27 cellular contexts compared by ENCODE assay signal in genomic region chr2:98355881-98356280, GRCh38. TPM values are rescaled to one million over a fixed set of nuclear protein-coding genes. Genes with fewer than 3 reads are reported as not detected.
"Had no signal": no experiment of that assay in that cellular context is flagged by ENCODE, and none has a peak within 500 bp of the region (broad histone marks: within the 10 kb centered on the region; RNA-seq: fewer than 3 reads in every experiment).

No MANE protein-coding gene starts in this region.

- H3K27ac ChIP-seq: sigmoid colon, thoracic aorta had no signal

- H3K4me1 ChIP-seq: sigmoid colon had no signal

- H3K4me3 Mint-ChIP-seq: activated CD4-positive, alpha-beta memory T cell treated with anti-CD3 and anti-CD28 coated beads, Interleukin-2, amount 10 ng/mL, durations not matched to agents 7 days and 5 days; activated CD8-positive, alpha-beta memory T cell treated with anti-CD3 and anti-CD28 coated beads, Interleukin-2, amount 10 ng/mL, durations not matched to agents 7 days and 5 days; activated naive CD8-positive, alpha-beta T cell treated with anti-CD3 and anti-CD28 coated beads, Interleukin-2, amount 50 U/mL, for 24 hours; naive B cell had no signal

- H3K4me1 Mint-ChIP-seq: activated CD4-positive, alpha-beta memory T cell treated with anti-CD3 and anti-CD28 coated beads, Interleukin-2, amount 10 ng/mL, durations not matched to agents 7 days and 5 days; activated CD8-positive, alpha-beta memory T cell treated with anti-CD3 and anti-CD28 coated beads, Interleukin-2, amount 10 ng/mL, durations not matched to agents 7 days and 5 days; activated naive CD8-positive, alpha-beta T cell treated with anti-CD3 and anti-CD28 coated beads, Interleukin-2, amount 50 U/mL, for 24 hours; naive B cell had no signal

- H3K4me3 ChIP-seq: sigmoid colon, thoracic aorta had no signal

- H3K36me3 ChIP-seq: sigmoid colon, thoracic aorta had no signal

- H3K27ac Mint-ChIP-seq: activated CD4-positive, alpha-beta memory T cell treated with anti-CD3 and anti-CD28 coated beads, Interleukin-2, amount 10 ng/mL, durations not matched to agents 7 days and 5 days; activated CD8-positive, alpha-beta memory T cell treated with anti-CD3 and anti-CD28 coated beads, Interleukin-2, amount 10 ng/mL, durations not matched to agents 7 days and 5 days; activated naive CD8-positive, alpha-beta T cell treated with anti-CD3 and anti-CD28 coated beads, Interleukin-2, amount 50 U/mL, for 24 hours had no signal

- ATAC-seq: activated CD8-positive, alpha-beta memory T cell treated with anti-CD3 and anti-CD28 coated beads, Interleukin-2, amount 10 ng/mL, durations not matched to agents 7 days and 5 days; activated naive CD8-positive, alpha-beta T cell treated with anti-CD3 and anti-CD28 coated beads, Interleukin-2, amount 50 U/mL, for 24 hours had no signal

- H3K9me3 Mint-ChIP-seq: activated CD4-positive, alpha-beta memory T cell treated with anti-CD3 and anti-CD28 coated beads, Interleukin-2, amount 10 ng/mL, durations not matched to agents 7 days and 5 days; activated naive CD8-positive, alpha-beta T cell treated with anti-CD3 and anti-CD28 coated beads, Interleukin-2, amount 50 U/mL, for 24 hours had no signal

- DNase-seq: activated CD4-positive, alpha-beta memory T cell treated with anti-CD3 and anti-CD28 coated beads, Interleukin-2, amount 10 ng/mL, durations not matched to agents 7 days and 5 days; activated CD4-positive, alpha-beta T cell treated with anti-CD3 and anti-CD28 coated beads for 4 hours; activated CD4-positive, CD25-positive, alpha-beta regulatory T cell; activated CD8-positive, alpha-beta memory T cell treated with anti-CD3 and anti-CD28 coated beads, Interleukin-2, amount 10 ng/mL, durations not matched to agents 7 days and 5 days; activated gamma-delta T cell; activated naive CD4-positive, alpha-beta T cell treated with anti-CD3 and anti-CD28 coated beads, Interleukin-2, amount 50 U/mL, for 16 hours; activated naive CD8-positive, alpha-beta T cell treated with anti-CD3 and anti-CD28 coated beads, Interleukin-2, amount 50 U/mL, for 24 hours; activated T-cell treated with anti-CD3 and anti-CD28 coated beads for 4 hours; anterior cingulate cortex; caudate nucleus; dermis blood vessel endothelial cell; effector CD8-positive, alpha-beta T cell; mesenchymal stem cell; naive B cell; occipital lobe; posterior cingulate gyrus; sigmoid colon; stimulated activated CD4-positive, alpha-beta T cell treated with anti-CD3 and anti-CD28 coated beads, Interleukin-2, amount 100 ng/mL, for 48 hours; stimulated activated CD8-positive, alpha-beta memory T cell treated with anti-CD3 and anti-CD28 coated beads, Interleukin-4, amount 100 ng/mL, for 48 hours; stimulated activated naive CD4-positive, alpha-beta T cell; T-helper 9 cell had no signal

- H3K9me3 ChIP-seq: thoracic aorta had no signal

RNA-seq across cellular contexts. Expression of gene CNGA3, which starts 9.6 kb away (rescaled TPM):
- total RNA-seq: activated CD4-positive, alpha-beta memory T cell treated with anti-CD3 and anti-CD28 coated beads, Interleukin-2, amount 10 ng/mL, durations not matched to agents 7 days and 5 days; activated CD8-positive, alpha-beta memory T cell treated with anti-CD3 and anti-CD28 coated beads, Interleukin-2, amount 10 ng/mL, durations not matched to agents 7 days and 5 days; liver; mucosa of gallbladder; renal cortical epithelial cell; T-helper 1 cell treated with Interleukin-12 subunit alpha and Interleukin-12 subunit beta and Interleukin-4 antibody, amounts not matched to agents 30 ng/mL and 1 ng/mL, for 36 hours; thoracic aorta; ureter had no signal
- polyA plus RNA-seq: liver had no signal
